Comparison of ENCODE assay signal across 9 cellular contexts in genomic region chr2:115161531-115162453, GRCh38.
DNase-seq lines count a peak whose midpoint lies in the region; TF ChIP-seq lines count a peak whose summit lies in the region.
"Had no signal": no experiment of that assay in that cellular context is flagged by ENCODE, and none has a peak within 500 bp of the region (broad histone marks: within the 10 kb centered on the region; RNA-seq: fewer than 3 reads in every experiment).

No MANE protein-coding gene starts in this region.

- peaks cover 23% of the 10 kb centered on the region for H3K4me1 ChIP-seq in HAP-1
- peaks cover 2% of the 10 kb centered on the region for H3K4me1 ChIP-seq in iPS-15b (ENCODE audit: control insufficient read depth, insufficient read depth, low read length)

- no peak overlapping the region for H3K9ac ChIP-seq in iPS-15b (ENCODE audit: low read depth, low read length)

- H3K27me3 ChIP-seq in HAP-1 (ENCODE audit: low read depth) (no peaks in the 10 kb centered on the region), iPS-15b (ENCODE audit: control insufficient read depth, insufficient read depth, low read length) (peaks cover 32% of the 10 kb centered on the region)

- no peak for TF ChIP-seq CTCF in retinal pigment epithelial cell (conservative IDR thresholded peaks at IDR 0.05; ENCODE audit: low read depth, low read length)

- H3K36me3 ChIP-seq in HAP-1 (replicated peaks): no peaks in the 10 kb centered on the region; the same call in 1 of the 2 replicates
- no peaks in the 10 kb centered on the region for H3K36me3 ChIP-seq in iPS-15b (ENCODE audit: control insufficient read depth, insufficient read depth, low read length)

- in situ Hi-C loops in HAP-1 (cut with MboI; ENCODE audit: low sequenced_read_pairs): loop anchor here (10.0 to 25.0 kb wide), 2 partner anchors 207 to 424 kb away; no protein-coding TSS in a partner anchor

- DNase-seq in HAP-1 (ENCODE audit: low spot score in 2 of 2) (peak; percentile 53 to 85), NCI-H774 (lab: John Stamatoyannopoulos, UW) (peak; percentile 74), retinal pigment epithelial cell (ENCODE audit: low read depth) (no peak), germinal center (ENCODE audit: low spot score) (no peak)
- DNase-seq in activated naive CD4-positive, alpha-beta T cell treated with Interleukin-2 at 50 U/mL for 16 hours: no peak
- DNase-seq in activated CD8-positive, alpha-beta memory T cell treated with anti-CD3 and anti-CD28 coated beads, Interleukin-2, amount 50 U/mL, for 48 hours: no peak
- DNase-seq: activated T-cell treated with anti-CD3 and anti-CD28 coated beads, Interleukin-2, amount 50 U/mL, for 72 hours had no signal

- H3K4me3 ChIP-seq in HAP-1: peak overlapping the region; percentile 73
- peak overlapping the region; percentile 87 for H3K4me3 ChIP-seq in iPS-15b (ENCODE audit: low read depth, low read length)
- peak overlapping the region; percentile 23 for H3K4me3 ChIP-seq in retinal pigment epithelial cell (ENCODE audit: low read length)
- H3K4me3 ChIP-seq: K562 had no signal

- H3K9me3 ChIP-seq in HAP-1 (no peaks in the 10 kb centered on the region), iPS-15b (ENCODE audit: control insufficient read depth, insufficient read depth, low read length) (no peaks in the 10 kb centered on the region)

Comparison
In these comparisons a context has a peak if more than half of its experiments do, and no peak if none do; other contexts are left out.
1. DNase-seq: peak in HAP-1 (2 of 2) and NCI-H774 (single experiment); none in retinal pigment epithelial cell (single experiment), activated naive CD4-positive, alpha-beta T cell treated with Interleukin-2 at 50 U/mL for 16 hours (single experiment), activated CD8-positive, alpha-beta memory T cell treated with anti-CD3 and anti-CD28 coated beads, Interleukin-2, amount 50 U/mL, for 48 hours (single experiment) and germinal center (single experiment).
2. H3K4me3 ChIP-seq: peak in every context shown above with its lines; median percentile 87 in iPS-15b; 73 in HAP-1; 23 in retinal pigment epithelial cell.